In the genomic region with DNA sequence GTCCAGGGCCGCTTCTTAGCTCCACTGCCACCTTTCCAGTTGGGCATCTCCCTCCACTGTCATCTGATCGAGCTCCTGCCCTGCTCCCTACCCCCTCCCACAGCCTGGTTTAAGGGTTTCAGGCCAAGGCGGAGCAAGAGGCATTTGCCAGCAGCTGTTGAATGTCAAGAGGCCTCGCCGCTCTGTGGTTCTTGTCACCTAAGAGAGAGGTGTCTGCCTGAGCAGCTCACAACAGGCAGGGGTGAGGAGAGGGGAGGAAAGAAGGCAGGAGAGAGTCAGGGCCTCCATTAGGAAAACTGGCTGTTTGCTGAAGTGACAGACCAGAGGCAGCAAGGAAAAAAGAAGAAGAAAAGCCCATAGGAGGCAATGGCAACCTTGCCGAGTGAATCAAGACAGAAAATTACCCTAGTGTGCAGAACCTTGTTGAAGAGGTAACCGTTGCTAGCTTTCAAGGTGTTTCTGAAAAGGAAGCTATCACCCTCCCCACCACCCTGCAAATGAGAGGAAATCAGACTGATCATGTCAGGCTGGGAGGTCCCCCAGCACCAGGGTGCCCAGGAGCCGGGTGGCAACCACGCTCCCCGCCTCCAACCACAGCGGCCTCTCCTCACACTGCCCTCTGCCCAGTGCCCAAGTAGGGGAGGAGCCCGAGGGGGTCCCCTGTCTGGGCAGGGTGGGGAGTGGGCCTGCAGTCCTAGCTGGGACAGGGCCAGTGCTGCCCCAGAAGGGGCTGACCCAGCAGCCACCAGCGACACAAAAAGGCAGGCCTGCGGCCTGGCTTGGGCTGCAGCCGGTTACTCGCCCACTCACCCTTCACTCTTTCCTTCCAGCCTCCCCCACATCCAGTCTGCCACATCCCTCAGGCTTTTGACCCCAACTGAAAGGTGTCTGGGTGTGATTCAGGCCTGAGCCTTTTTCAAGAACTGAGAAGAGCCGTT, we compare ENCODE assay signal across 8 cellular contexts. TPM values are rescaled to one million over a fixed set of nuclear protein-coding genes. Genes with fewer than 3 reads are reported as not detected.
DNase-seq lines count a peak whose midpoint lies in the region; ATAC-seq and TF ChIP-seq lines count a peak whose summit lies in the region.

No MANE protein-coding gene starts in this region.

- no peaks in the 10 kb centered on the region for H3K9me3 ChIP-seq in left lung
- H3K9me3 ChIP-seq in PC-3 (ENCODE audit: low read length) = no peaks in the 10 kb centered on the region

- POLR2A ChIA-PET in PC-3 (lab: Charles Lee; ENCODE audit: unreplicated experiment) = no interaction called here

- H3K79me2 ChIP-seq in PC-3 (ENCODE audit: low read length) = peaks cover 16% of the 10 kb centered on the region

- no TSS peak for BruUV-seq in PC-3 (replicated peaks; lab: Mats Ljungman, UMichigan)

- DNase-seq in activated naive CD4-positive, alpha-beta T cell treated with Interleukin-2 at 50 U/mL for 16 hours = peak; percentile 53
- DNase-seq in activated naive CD4-positive, alpha-beta T cell treated with anti-CD3 and anti-CD28 coated beads, Interleukin-2, amount 50 U/mL, for 16 hours = no peak
- DNase-seq in activated T-cell treated with anti-CD3 and anti-CD28 coated beads, Interleukin-2, amount 50 U/mL, for 1 hour = peak; percentile 57
- DNase-seq in left lung (no peak), ureter (ENCODE audit: low spot score) (peak; percentile 52), NCI-H2171 (lab: John Stamatoyannopoulos, UW) (no peak), PC-3 (no peak)

- TF ChIP-seq CTCF in left lung (IDR thresholded peaks at IDR 0.05) (no peak), PC-3 (conservative IDR thresholded peaks at IDR 0.05; ENCODE audit: low read depth, low read length) (no peak)

- H3F3A ChIP-seq in PC-3 (ENCODE audit: low read length, unreplicated experiment) = no peaks in the 10 kb centered on the region

- peak overlapping the region in 1 of 2 donors; percentile 48 for H3K27ac ChIP-seq in left lung
- H3K27ac ChIP-seq in PC-3 (ENCODE audit: low read length) = no peak overlapping the region

- H3K4me3 ChIP-seq in left lung (no peak overlapping the region), PC-3 (ENCODE audit: low read length) (no peak overlapping the region)

- no peaks in the 10 kb centered on the region for H4K20me1 ChIP-seq in PC-3 (ENCODE audit: low read length)

- no peaks in the 10 kb centered on the region for H3K9me2 ChIP-seq in PC-3 (replicated peaks; ENCODE audit: low read length)

- CTCF ChIA-PET in PC-3 (lab: Charles Lee) = no interaction called here

- H3K4me1 ChIP-seq in left lung = peaks cover 0 to 38% of the 10 kb centered on the region in 2 donors
- H3K4me1 ChIP-seq in PC-3 (ENCODE audit: insufficient read depth, low read length) = peaks cover 13% of the 10 kb centered on the region

- intact Hi-C loops in left lung (cut with DNase I) (no loop called here), PC-3 (cut with micrococcal nuclease) (no loop called here)

- H3K27me3 ChIP-seq in left lung (peaks cover 57 to 95% of the 10 kb centered on the region in 2 donors), PC-3 (ENCODE audit: low read length) (no peaks in the 10 kb centered on the region)

- no peak overlapping the region for H3K9ac ChIP-seq in PC-3 (ENCODE audit: low read length)

- no peak overlapping the region for H3K4me2 ChIP-seq in PC-3 (ENCODE audit: low read length)

- ATAC-seq in left lung (peak; percentile 43), GM18907 (IDR thresholded peaks at IDR 0.05; ENCODE audit: unreplicated experiment) (no peak), PC-3 (no peak)

- no peak overlapping the region for H2AFZ ChIP-seq in PC-3 (ENCODE audit: low read length)

- no peaks in the 10 kb centered on the region for H3K36me3 ChIP-seq in left lung
- no peaks in the 10 kb centered on the region; the same call in 1 of the 2 replicates for H3K36me3 ChIP-seq in PC-3 (ENCODE audit: low read depth, low read length)

RNA-seq across cellular contexts. Expression of a gene that starts 7.1 kb away (rescaled TPM):
- total RNA-seq in left lung (1 to 10 TPM; 1.7 to 2.5 TPM), ureter (310 TPM), PC-3 (2014; rRNA removed) (2.6 and 3.6 TPM in 2 replicates)

Comparison
In these comparisons a context has a peak if more than half of its experiments do, and no peak if none do; other contexts are left out.
1. DNase-seq: peak in activated naive CD4-positive, alpha-beta T cell treated with Interleukin-2 at 50 U/mL for 16 hours (single experiment), activated T-cell treated with anti-CD3 and anti-CD28 coated beads, Interleukin-2, amount 50 U/mL, for 1 hour (single experiment) and ureter (single experiment); none in activated naive CD4-positive, alpha-beta T cell treated with anti-CD3 and anti-CD28 coated beads, Interleukin-2, amount 50 U/mL, for 16 hours (single experiment), left lung (0 of 2), NCI-H2171 (single experiment) and PC-3 (single experiment).
2. RNA of a gene that starts 7.1 kb away (total RNA-seq): 310 TPM in ureter (single experiment); 2.6 to 3.6 TPM in PC-3 and 1.7 to 2.5 TPM in left lung; every median in the first group is over 10 times any median in the second.